ENCODE assay signal across 11 cellular contexts in the genomic region with DNA sequence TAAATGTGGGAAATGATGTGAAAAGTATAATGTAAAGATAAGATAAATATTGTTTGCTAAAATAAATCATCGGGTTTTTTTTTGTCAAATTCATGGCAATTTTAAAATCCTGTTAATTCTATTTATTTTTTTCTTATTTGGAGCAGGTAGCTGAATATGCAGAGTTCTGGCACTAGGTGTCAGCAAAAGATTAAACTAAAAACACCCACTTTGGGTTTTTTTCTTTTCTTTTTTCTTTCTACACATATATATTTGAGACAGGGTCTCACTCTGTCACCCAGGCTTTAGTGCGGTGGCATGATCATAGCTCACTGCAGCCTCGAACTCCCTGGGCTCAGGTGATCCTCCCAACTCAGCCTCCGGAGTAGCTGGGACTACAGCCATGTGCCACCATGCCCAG. TPM values are rescaled to one million over a fixed set of nuclear protein-coding genes. Genes with fewer than 3 reads are reported as not detected.
DNase-seq lines count a peak whose midpoint lies in the region; ATAC-seq and TF ChIP-seq lines count a peak whose summit lies in the region.
"Had no signal": no experiment of that assay in that cellular context is flagged by ENCODE, and none has a peak within 500 bp of the region (broad histone marks: within the 10 kb centered on the region; RNA-seq: fewer than 3 reads in every experiment).

No MANE protein-coding gene starts in this region.

- H3K27ac ChIP-seq in left ventricle myocardium inferior (replicated peaks) (no peak overlapping the region), PC-9 (no peak overlapping the region), esophagus squamous epithelium (no peak overlapping the region)

- POLR2A ChIA-PET in PC-9 (lab: Charles Lee; ENCODE audit: unreplicated experiment) = no interaction called here

- H3K4me1 ChIP-seq in left ventricle myocardium inferior = no peaks in the 10 kb centered on the region
- peaks cover 22% of the 10 kb centered on the region for H3K4me1 ChIP-seq in PC-9 (replicated peaks; ENCODE audit: insufficient read depth)
- peaks cover 0 to 5% (median 0%) of the 10 kb centered on the region in 3 donors for H3K4me1 ChIP-seq in esophagus squamous epithelium

- peak; percentile 37 for TF ChIP-seq CTCF in left ventricle myocardium inferior (IDR thresholded peaks at IDR 0.05; ENCODE audit: borderline replicate concordance)
- peak; percentile 80 for TF ChIP-seq CTCF in PC-9 (conservative IDR thresholded peaks at IDR 0.05)
- peak in 4 of 6 experiments; percentile 25 to 51 (median 30) for TF ChIP-seq CTCF in esophagus squamous epithelium (IDR thresholded peaks at IDR 0.05)
- peak; percentile 79 for TF ChIP-seq CTCF in type B pancreatic cell (conservative IDR thresholded peaks at IDR 0.05)

- no peaks in the 10 kb centered on the region for H3K27me3 ChIP-seq in left ventricle myocardium inferior (ENCODE audit: low read depth)
- no peaks in the 10 kb centered on the region for H3K27me3 ChIP-seq in PC-9 (ENCODE audit: insufficient read depth, low read depth)
- H3K27me3 ChIP-seq in esophagus squamous epithelium = no peaks in the 10 kb centered on the region

- CTCF ChIA-PET in PC-9 (lab: Charles Lee) = interaction anchor here (0.6 to 1.9 kb wide), 6 partner anchors 66 to 414 kb away, joined by 3 to 15 read pairs (median 4); no protein-coding TSS in a partner anchor

- no peaks in the 10 kb centered on the region for H3K9me2 ChIP-seq in PC-9 (ENCODE audit: insufficient read depth)

- no peak overlapping the region for H3K4me3 Mint-ChIP-seq in type B pancreatic cell
- no peak overlapping the region for H3K4me3 Mint-ChIP-seq in activated T-helper 17 cell treated with anti-CD3 and anti-CD28 coated beads, Interleukin-2, amount 50 U/mL, for 72 hours
- H3K4me3 Mint-ChIP-seq: naive thymus-derived CD4-positive, alpha-beta T cell had no signal

- no peak overlapping the region for H3K27ac Mint-ChIP-seq in type B pancreatic cell
- H3K27ac Mint-ChIP-seq in activated T-helper 17 cell treated with anti-CD3 and anti-CD28 coated beads, Interleukin-2, amount 50 U/mL, for 72 hours = no peak overlapping the region
- H3K27ac Mint-ChIP-seq: naive thymus-derived CD4-positive, alpha-beta T cell had no signal

- H3K4me3 ChIP-seq in left ventricle myocardium inferior (no peak overlapping the region), PC-9 (no peak overlapping the region), esophagus squamous epithelium (no peak overlapping the region)

- intact Hi-C loops in left ventricle myocardium inferior (cut with micrococcal nuclease) = no loop called here
- intact Hi-C loops in left cardiac atrium (cut with DNase I) = loop anchor here in 1 of 2 donors (10.0 kb wide), 2 partner anchors 131 to 389 kb away; no protein-coding TSS in a partner anchor
- intact Hi-C loops in PC-9 (cut with micrococcal nuclease; ENCODE audit: unreplicated experiment) = loop anchor here (1.0 to 5.0 kb wide), 3 partner anchors 66 to 405 kb away; no protein-coding TSS in a partner anchor
- intact Hi-C loops in esophagus squamous epithelium (cut with DNase I) = no loop called here

- H3K36me3 ChIP-seq in left ventricle myocardium inferior = no peaks in the 10 kb centered on the region
- no peaks in the 10 kb centered on the region for H3K36me3 ChIP-seq in PC-9 (ENCODE audit: low read depth)
- no peaks in the 10 kb centered on the region for H3K36me3 ChIP-seq in esophagus squamous epithelium

- peaks cover 6% of the 10 kb centered on the region for H3K4me1 Mint-ChIP-seq in type B pancreatic cell (ENCODE audit: unreplicated experiment)
- H3K4me1 Mint-ChIP-seq in activated T-helper 17 cell treated with anti-CD3 and anti-CD28 coated beads, Interleukin-2, amount 50 U/mL, for 72 hours = peaks cover under 1% of the 10 kb centered on the region

- H4K20me1 ChIP-seq in PC-9 (ENCODE audit: insufficient read depth) = no peaks in the 10 kb centered on the region

- H3K4me2 ChIP-seq in PC-9 = no peak overlapping the region

- DNase-seq in left ventricle myocardium inferior = no peak
- no peak for DNase-seq in left cardiac atrium
- DNase-seq in PC-9 = no peak
- DNase-seq in esophagus squamous epithelium (lab: John Stamatoyannopoulos, UW) = no peak
- DNase-seq in type B pancreatic cell (ENCODE audit: extremely low spot score, unreplicated experiment) = no peak
- no peak for DNase-seq in hepatic stellate cell (ENCODE audit: low spot score)
- DNase-seq: activated T-cell treated with anti-CD3 and anti-CD28 coated beads, Interleukin-2, amount 50 U/mL, for 48 hours; SHP77 had no signal

- H2AFZ ChIP-seq in PC-9 = no peak overlapping the region

- H3K9me3 ChIP-seq in left ventricle myocardium inferior (replicated peaks) (no peaks in the 10 kb centered on the region), PC-9 (ENCODE audit: insufficient read depth, low read depth) (no peaks in the 10 kb centered on the region), esophagus squamous epithelium (no peaks in the 10 kb centered on the region)

- 0 out of 2 replicates have a peak, but pooled peaks cover 9% of the 10 kb centered on the region for H3F3A ChIP-seq in PC-9 (ENCODE audit: insufficient read depth, low read depth)

- H3K79me2 ChIP-seq in PC-9 (ENCODE audit: low read depth) = no peaks in the 10 kb centered on the region

- no peak for ATAC-seq in left cardiac atrium
- no peak for ATAC-seq in HG02973 (IDR thresholded peaks at IDR 0.05; ENCODE audit: unreplicated experiment)
- ATAC-seq in activated T-helper 17 cell treated with anti-CD3 and anti-CD28 coated beads, Interleukin-2, amount 50 U/mL, for 72 hours (replicated peaks) = no peak
- ATAC-seq: naive thymus-derived CD4-positive, alpha-beta T cell had no signal

- peaks cover 3% of the 10 kb centered on the region for H3K36me3 Mint-ChIP-seq in type B pancreatic cell
- H3K36me3 Mint-ChIP-seq in activated T-helper 17 cell treated with anti-CD3 and anti-CD28 coated beads, Interleukin-2, amount 50 U/mL, for 72 hours (ENCODE audit: low read depth) = no peaks in the 10 kb centered on the region
- H3K36me3 Mint-ChIP-seq: naive thymus-derived CD4-positive, alpha-beta T cell had no signal

- H3K27me3 Mint-ChIP-seq in type B pancreatic cell = no peaks in the 10 kb centered on the region
- no peaks in the 10 kb centered on the region for H3K27me3 Mint-ChIP-seq in activated T-helper 17 cell treated with anti-CD3 and anti-CD28 coated beads, Interleukin-2, amount 50 U/mL, for 72 hours
- H3K27me3 Mint-ChIP-seq: naive thymus-derived CD4-positive, alpha-beta T cell had no signal

- WGBS in esophagus squamous epithelium, 2 donors = 56 to 67% methylated on average over 4 of the region's 4 CpGs

- TF ChIP-seq POLR2A in esophagus squamous epithelium (IDR thresholded peaks at IDR 0.05) = no peak

- BruUV-seq in PC-9 (replicated peaks; lab: Mats Ljungman, UMichigan) = no TSS peak

- peaks cover under 1% of the 10 kb centered on the region for H3K9me3 Mint-ChIP-seq in type B pancreatic cell
- no peaks in the 10 kb centered on the region for H3K9me3 Mint-ChIP-seq in activated T-helper 17 cell treated with anti-CD3 and anti-CD28 coated beads, Interleukin-2, amount 50 U/mL, for 72 hours
- H3K9me3 Mint-ChIP-seq: naive thymus-derived CD4-positive, alpha-beta T cell had no signal

RNA-seq across cellular contexts. Expression of a gene that starts 6.9 kb away (rescaled TPM):
- 15.3 TPM for total RNA-seq in left ventricle myocardium inferior
- total RNA-seq in left cardiac atrium = 10 to 100 TPM; 20.6 to 25.4 TPM
- total RNA-seq in PC-9 (2021) = 27.8 and 30.6 TPM in 2 replicates
- 10 to 100 TPM; 13.8 to 25.0 (median 19.9) TPM for total RNA-seq in esophagus squamous epithelium
- 50.7 and 53.4 TPM in 2 replicates for total RNA-seq in type B pancreatic cell (ENCODE audit: low replicate concordance)
- 10 to 100 TPM; 29.6 to 35.2 TPM for total RNA-seq in activated T-helper 17 cell treated with anti-CD3 and anti-CD28 coated beads, Interleukin-2, amount 50 U/mL, for 72 hours

Comparison
In these comparisons a context has a peak if more than half of its experiments do, and no peak if none do; other contexts are left out.
1. CTCF ChIP-seq: peak in every context shown above with its lines; median percentile 80 in PC-9; 79 in type B pancreatic cell; 37 in left ventricle myocardium inferior; 30 in esophagus squamous epithelium.